8 cellular contexts compared by ENCODE assay signal in the genomic region with DNA sequence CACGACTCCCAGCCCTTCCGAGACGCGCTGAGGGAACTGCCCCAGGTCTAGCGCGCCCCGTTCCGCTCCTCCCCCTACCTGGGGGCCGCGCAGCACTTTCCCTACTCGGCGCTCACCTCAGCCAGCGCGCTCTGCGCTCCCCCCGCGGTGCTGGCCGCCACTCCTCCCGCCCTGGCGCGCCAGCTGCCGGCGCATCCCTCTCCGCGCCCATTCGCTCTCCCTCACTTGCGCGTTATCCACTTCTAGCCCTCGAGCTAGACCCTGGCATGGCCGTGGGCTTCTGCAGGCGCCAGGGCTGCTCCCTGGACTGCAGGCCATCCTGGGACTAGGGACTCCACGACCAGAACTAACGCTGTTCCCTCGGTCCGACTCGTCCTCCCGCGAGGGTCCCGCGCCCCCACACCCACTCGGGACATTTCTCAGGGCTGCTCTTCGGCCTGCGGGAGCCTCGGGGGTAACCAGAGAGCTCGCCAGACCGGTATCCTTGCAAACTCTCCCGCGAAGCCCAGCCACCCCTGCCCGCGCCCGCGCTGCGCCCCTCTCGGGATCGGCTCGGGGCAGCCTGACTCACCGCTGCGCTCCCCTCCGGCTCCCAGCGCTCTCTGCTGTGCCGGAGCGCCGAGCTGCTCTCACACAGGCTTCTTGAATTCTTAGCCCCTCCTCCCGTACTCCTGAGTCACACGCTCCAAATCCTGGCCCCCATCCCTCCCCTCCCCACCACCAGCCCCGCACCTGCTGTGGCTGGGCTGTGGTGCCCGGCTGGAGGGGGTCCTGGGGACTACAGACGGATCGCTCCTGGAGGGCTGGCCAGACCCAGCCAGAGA. TPM values are rescaled to one million over a fixed set of nuclear protein-coding genes. Genes with fewer than 3 reads are reported as not detected.
DNase-seq lines count a peak whose midpoint lies in the region; ATAC-seq and TF ChIP-seq lines count a peak whose summit lies in the region.

NGF (minus strand) TSS at position 617 of the 824 bp plus-strand sequence. CDS start 51,454 bp downstream, outside the sequence.

- H3K27ac Mint-ChIP-seq in naive thymus-derived CD8-positive, alpha-beta T cell, result no peak within 1 kb of the TSS

- no peak within 1 kb of the TSS for H3K4me3 Mint-ChIP-seq in naive thymus-derived CD8-positive, alpha-beta T cell

- peak; percentile 76 to 88 for ATAC-seq in lower lobe of right lung
- ATAC-seq in GM19023 (IDR thresholded peaks at IDR 0.05; ENCODE audit: unreplicated experiment), result no peak
- ATAC-seq in naive thymus-derived CD8-positive, alpha-beta T cell, result no peak

- peaks cover 0 to 4% (median 2%) of the 10 kb centered on the region in 4 donors for H3K4me1 Mint-ChIP-seq in naive thymus-derived CD8-positive, alpha-beta T cell

- H3K4me3 ChIP-seq in choroid plexus epithelial cell (ENCODE audit: low read depth, low read length), result peak within 1 kb of the TSS; percentile 55
- H3K4me3 ChIP-seq in lower lobe of right lung, result peak within 1 kb of the TSS; percentile 51

- intact Hi-C loops in lower lobe of right lung (cut with DNase I), result no loop called here

- POLR2A ChIA-PET in naive thymus-derived CD8-positive, alpha-beta T cell (lab: Charles Lee), result no interaction called here

- peaks cover 28% of the 10 kb centered on the region for H3K27me3 ChIP-seq in lower lobe of right lung (ENCODE audit: low read depth)

- H3K36me3 Mint-ChIP-seq in naive thymus-derived CD8-positive, alpha-beta T cell, result peaks cover 0 to 2% (median 0%) of the 10 kb centered on the region in 3 donors

- DNase-seq in A172 (ENCODE audit: low spot score), result peak; percentile 36
- peak; percentile 24 for DNase-seq in LHCN-M2 (ENCODE audit: low read depth)
- peak; percentile 56 for DNase-seq in choroid plexus epithelial cell (ENCODE audit: low read depth)
- peak; percentile 50 for DNase-seq in lower lobe of right lung
- DNase-seq in stimulated activated naive CD4-positive, alpha-beta T cell (lab: John Stamatoyannopoulos, UW), result no peak
- DNase-seq in LoVo (ENCODE audit: low spot score), result no peak
- DNase-seq in naive thymus-derived CD8-positive, alpha-beta T cell, result no peak

- no peak within 1 kb of the TSS for H3K27ac ChIP-seq in lower lobe of right lung

- H3K36me3 ChIP-seq in lower lobe of right lung, result no peaks in the 10 kb centered on the region

- no peaks in the 10 kb centered on the region for H3K9me3 ChIP-seq in lower lobe of right lung

- TF ChIP-seq CTCF in choroid plexus epithelial cell (conservative IDR thresholded peaks at IDR 0.05; ENCODE audit: low read depth, low read length) (no peak), lower lobe of right lung (IDR thresholded peaks at IDR 0.05) (no peak)

- H3K4me1 ChIP-seq in lower lobe of right lung, result peaks cover 4% of the 10 kb centered on the region

- no peaks in the 10 kb centered on the region for H3K9me3 Mint-ChIP-seq in naive thymus-derived CD8-positive, alpha-beta T cell

- H3K27me3 Mint-ChIP-seq in naive thymus-derived CD8-positive, alpha-beta T cell, result peaks cover 29 to 78% (median 43%) of the 10 kb centered on the region in 5 donors

RNA-seq across cellular contexts. Expression of gene NGF, which starts in this region (rescaled TPM):
- 1.7 and 2.8 TPM in 2 replicates for total RNA-seq in A172 (2014; rRNA removed; shearing (Covaris generic))
- total RNA-seq in LHCN-M2 (2014; rRNA removed) (not detected in 2 replicates), lower lobe of right lung (0.97 TPM)
- polyA plus RNA-seq in LHCN-M2 (2012), result 1.8 TPM
- total RNA-seq in naive thymus-derived CD8-positive, alpha-beta T cell, result not detected
- polyA plus RNA-seq in naive thymus-derived CD8-positive, alpha-beta T cell, result not detected

Comparison
In these comparisons a context has a peak if more than half of its experiments do, and no peak if none do; other contexts are left out.
1. Peak in DNase-seq, ATAC-seq and H3K4me3 ChIP-seq in lower lobe of right lung; RNA of the gene not detected or under 1 TPM.
2. DNase-seq: peak in A172 (single experiment), LHCN-M2 (single experiment) and choroid plexus epithelial cell (single experiment); none in stimulated activated naive CD4-positive, alpha-beta T cell (0 of 6), LoVo (single experiment) and naive thymus-derived CD8-positive, alpha-beta T cell (0 of 10).